In the genomic region with DNA sequence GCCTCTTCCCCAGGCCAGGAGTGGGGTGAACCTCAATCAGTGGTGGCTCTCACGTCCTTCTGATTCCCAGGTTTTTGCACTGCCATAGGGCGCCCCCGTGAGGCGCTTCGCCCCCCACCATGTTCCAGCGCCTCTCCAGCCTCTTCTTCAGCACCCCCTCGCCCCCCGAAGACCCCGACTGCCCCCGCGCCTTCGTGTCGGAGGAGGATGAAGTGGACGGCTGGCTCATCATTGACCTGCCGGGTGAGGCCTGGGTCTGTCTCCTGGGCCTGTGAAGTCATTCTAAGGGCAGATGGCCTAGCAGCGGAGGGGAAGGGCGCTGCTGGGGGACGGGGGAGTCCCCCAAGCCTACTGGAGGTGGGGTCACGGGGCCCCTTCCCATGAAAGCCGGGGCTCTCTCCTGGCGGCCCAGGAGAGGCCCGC, we compare ENCODE assay signal across 8 cellular contexts. TPM values are rescaled to one million over a fixed set of nuclear protein-coding genes. Genes with fewer than 3 reads are reported as not detected.
DNase-seq lines count a peak whose midpoint lies in the region; ATAC-seq and TF ChIP-seq lines count a peak whose summit lies in the region.

No MANE protein-coding gene starts in this region.

- ATAC-seq in HG03439 (IDR thresholded peaks at IDR 0.05; ENCODE audit: unreplicated experiment) (peak; percentile 9), GM18870 (IDR thresholded peaks at IDR 0.05; ENCODE audit: unreplicated experiment) (no peak)

- H3K9me3 Mint-ChIP-seq in activated naive CD8-positive, alpha-beta T cell treated with anti-CD3 and anti-CD28 coated beads for 36 hours = no peaks in the 10 kb centered on the region

- POLR2A ChIA-PET in RWPE1 (lab: Yijun Ruan, JAX; ENCODE audit: low non-redundant PET) = no interaction called here

- WGBS in prostate gland = 9% methylated on average over 22 of the region's 22 CpGs

- peaks cover 18% of the 10 kb centered on the region for H3K4me1 Mint-ChIP-seq in activated naive CD8-positive, alpha-beta T cell treated with anti-CD3 and anti-CD28 coated beads for 36 hours

- intact Hi-C loops in left ventricle myocardium inferior (cut with micrococcal nuclease) (no loop called here), prostate gland (cut with DNase I) (loop anchor here (5.0 to 10.0 kb wide), 2 partner anchors 249 to 404 kb away; a partner anchor contains a TSS)

- peak overlapping the region; percentile 47 for H3K27ac Mint-ChIP-seq in activated naive CD8-positive, alpha-beta T cell treated with anti-CD3 and anti-CD28 coated beads for 36 hours

- TF ChIP-seq CTCF in RWPE1 (conservative IDR thresholded peaks at IDR 0.05; ENCODE audit: low read depth) (peak; percentile 89), left ventricle myocardium inferior (IDR thresholded peaks at IDR 0.05; ENCODE audit: borderline replicate concordance) (peak; percentile 63), prostate gland (IDR thresholded peaks at IDR 0.05) (peak in 2 of 4 experiments; percentile 20 to 45)

- H3K27ac ChIP-seq in RWPE1 (peak overlapping the region; percentile 90), left ventricle myocardium inferior (replicated peaks) (peak overlapping the region; percentile 99), prostate gland (peak overlapping the region; percentile 89 to 99)

- no peak for TF ChIP-seq POLR2A in prostate gland (IDR thresholded peaks at IDR 0.05)

- H3K9me3 ChIP-seq in left ventricle myocardium inferior (replicated peaks) (no peaks in the 10 kb centered on the region), prostate gland (no peaks in the 10 kb centered on the region)

- no peaks in the 10 kb centered on the region for H3K36me3 Mint-ChIP-seq in activated naive CD8-positive, alpha-beta T cell treated with anti-CD3 and anti-CD28 coated beads for 36 hours

- peak; percentile 33 for DNase-seq in NCI-H82 (lab: John Stamatoyannopoulos, UW)
- DNase-seq in NCI-H82 treated with DMSO at 0.1 percent for 48 hours (lab: John Stamatoyannopoulos, UW; ENCODE audit: unreplicated experiment) = no peak
- peak; percentile 55 for DNase-seq in RWPE1 (ENCODE audit: low spot score)
- DNase-seq in activated naive CD8-positive, alpha-beta T cell treated with anti-CD3 and anti-CD28 coated beads for 36 hours = peak; percentile 73
- peak; percentile 53 for DNase-seq in left ventricle myocardium inferior
- peak; percentile 39 for DNase-seq in prostate gland (ENCODE audit: low spot score)

- peaks cover 92% of the 10 kb centered on the region for H3K4me1 ChIP-seq in left ventricle myocardium inferior
- peaks cover 5% of the 10 kb centered on the region for H3K4me1 ChIP-seq in prostate gland (replicated peaks)

- H3K4me3 ChIP-seq in left ventricle myocardium inferior = peak overlapping the region; percentile 76
- peak overlapping the region; percentile 59 to 67 for H3K4me3 ChIP-seq in prostate gland

- no peaks in the 10 kb centered on the region for H3K27me3 ChIP-seq in left ventricle myocardium inferior (ENCODE audit: low read depth)
- H3K27me3 ChIP-seq in prostate gland (replicated peaks; ENCODE audit: insufficient read depth) = no peaks in the 10 kb centered on the region

- H3K27me3 Mint-ChIP-seq in activated naive CD8-positive, alpha-beta T cell treated with anti-CD3 and anti-CD28 coated beads for 36 hours = no peaks in the 10 kb centered on the region

- H3K36me3 ChIP-seq in left ventricle myocardium inferior (peaks cover 18% of the 10 kb centered on the region), prostate gland (no peaks in the 10 kb centered on the region)

- peak overlapping the region; percentile 82 for H3K4me3 Mint-ChIP-seq in activated naive CD8-positive, alpha-beta T cell treated with anti-CD3 and anti-CD28 coated beads for 36 hours

- CTCF ChIA-PET in RWPE1 (lab: Yijun Ruan, JAX) = interaction anchor here (0.6 to 3.0 kb wide), 7 partner anchors 13 to 396 kb away, joined by 3 to 28 read pairs (median 4); no protein-coding TSS in a partner anchor

RNA-seq across cellular contexts. Expression of a gene that starts 4.5 kb away (rescaled TPM):
- total RNA-seq in activated naive CD8-positive, alpha-beta T cell treated with anti-CD3 and anti-CD28 coated beads for 36 hours = 1 to 10 TPM; 2.6 to 2.9 TPM
- total RNA-seq in left ventricle myocardium inferior (132 TPM), prostate gland (10 to 100 TPM; 26.0 to 39.4 TPM)

RNA-seq across cellular contexts. Expression of a gene that starts 31.7 kb away (rescaled TPM):
- total RNA-seq in activated naive CD8-positive, alpha-beta T cell treated with anti-CD3 and anti-CD28 coated beads for 36 hours = 10 to 100 TPM; 18.7 to 19.3 TPM
- total RNA-seq in left ventricle myocardium inferior = 13.7 TPM
- total RNA-seq in prostate gland = 10 to 100 TPM; 18.2 to 26.4 TPM

Comparison
In these comparisons a context has a peak if more than half of its experiments do, and no peak if none do; other contexts are left out.
1. RNA of a gene that starts 4.5 kb away (total RNA-seq): 132 TPM in left ventricle myocardium inferior (single experiment) and 26.0 to 39.4 TPM in prostate gland; 2.6 to 2.9 TPM in activated naive CD8-positive, alpha-beta T cell treated with anti-CD3 and anti-CD28 coated beads for 36 hours; every median in the first group is over 4 times any median in the second.
2. Peak in every context shown above with its lines, with median percentiles within 50 percentile points of each other: H3K27ac ChIP-seq.